ENCODE assay signal across 22 cellular contexts in genomic region chr20:57024849-57025248, GRCh38.
DNase-seq lines count a peak whose midpoint lies in the region; ATAC-seq and TF ChIP-seq lines count a peak whose summit lies in the region.
"Had no signal": no experiment of that assay in that cellular context is flagged by ENCODE, and none has a peak within 500 bp of the region (broad histone marks: within the 10 kb centered on the region; RNA-seq: fewer than 3 reads in every experiment).

No MANE protein-coding gene starts in this region.

- no peak overlapping the region for H4K8ac ChIP-seq in mesenchymal stem cell (ENCODE audit: low read length)

- H3K14ac ChIP-seq in mesenchymal stem cell (ENCODE audit: low read length in 2 of 2) = no peak overlapping the region

- WGBS in mesenchymal stem cell = 82% methylated on average over 4 of the region's 4 CpGs

- no peak for TF ChIP-seq CTCF in RWPE2 (IDR thresholded peaks at IDR 0.05; ENCODE audit: poor library complexity, severe bottlenecking)

- no peaks in the 10 kb centered on the region for H3K4me1 ChIP-seq in RWPE2 (ENCODE audit: insufficient read depth, poor library complexity, severe bottlenecking)
- H3K4me1 ChIP-seq in mesenchymal stem cell (ENCODE audit: control insufficient read depth, insufficient read depth, low read depth, low read length) = peaks cover 3% of the 10 kb centered on the region

- H3K79me1 ChIP-seq in mesenchymal stem cell (replicated peaks; ENCODE audit: low read length, poor library complexity, severe bottlenecking) = no peaks in the 10 kb centered on the region

- H2BK120ac ChIP-seq in mesenchymal stem cell (ENCODE audit: low read depth, low read length) = no peak overlapping the region

- no peak overlapping the region for H3K23ac ChIP-seq in mesenchymal stem cell (ENCODE audit: low read length in 2 of 2)

- H2BK12ac ChIP-seq in mesenchymal stem cell (ENCODE audit: low read length in 2 of 2) = no peak overlapping the region

- peaks cover 19% of the 10 kb centered on the region for H3K27me3 ChIP-seq in RWPE2 (ENCODE audit: insufficient read depth, poor library complexity, severe bottlenecking)
- H3K27me3 ChIP-seq in mesenchymal stem cell (ENCODE audit: control insufficient read depth in 1 of 2, insufficient read depth in 1 of 2, low read length in 2 of 2) = peaks cover 0 to 39% of the 10 kb centered on the region in 2 experiments

- no peak for TF ChIP-seq POLR2A in GM18505 (IDR thresholded peaks at IDR 0.05; ENCODE audit: borderline replicate concordance, extremely low read depth, insufficient read depth, insufficient read length)

- ATAC-seq in RWPE2 (ENCODE audit: low read depth) (no peak), GM18505 (IDR thresholded peaks at IDR 0.05; ENCODE audit: unreplicated experiment) (no peak), HG02870 (IDR thresholded peaks at IDR 0.05; ENCODE audit: unreplicated experiment) (no peak)
- ATAC-seq: CD8-positive, alpha-beta T cell; K562 had no signal

- peak overlapping the region in 1 of 2 experiments; percentile 50 for H3K18ac ChIP-seq in mesenchymal stem cell (ENCODE audit: low read depth in 1 of 2, low read length in 2 of 2)

- H4K91ac ChIP-seq in mesenchymal stem cell (ENCODE audit: low read length) = no peak overlapping the region

- H3K4me3 ChIP-seq in RWPE2 (ENCODE audit: severe bottlenecking) (no peak overlapping the region), mesenchymal stem cell (ENCODE audit: insufficient read depth in 1 of 2, low read depth in 1 of 2, low read length in 2 of 2) (no peak overlapping the region)
- H3K4me3 ChIP-seq: K562, SK-N-MC had no signal

- no peak overlapping the region for H3K4ac ChIP-seq in mesenchymal stem cell (ENCODE audit: low read depth in 1 of 2, low read length in 2 of 2)

- H2AFZ ChIP-seq in mesenchymal stem cell (ENCODE audit: low read depth, low read length) = no peak overlapping the region

- H3K27ac ChIP-seq in RWPE2 (ENCODE audit: poor library complexity, severe bottlenecking) (no peak overlapping the region), mesenchymal stem cell (ENCODE audit: low read length, poor library complexity, severe bottlenecking) (no peak overlapping the region)
- H3K27ac ChIP-seq: 22Rv1, C4-2B, RWPE1, SK-N-MC had no signal

- H3K9me3 ChIP-seq in RWPE2 (ENCODE audit: severe bottlenecking) (no peaks in the 10 kb centered on the region), mesenchymal stem cell (ENCODE audit: control insufficient read depth, low read length) (peaks cover 5% of the 10 kb centered on the region)
- H3K9me3 ChIP-seq: Caco-2 had no signal

- no peaks in the 10 kb centered on the region for H3K36me3 ChIP-seq in RWPE2 (ENCODE audit: low read depth)
- no peaks in the 10 kb centered on the region for H3K36me3 ChIP-seq in mesenchymal stem cell (ENCODE audit: control insufficient read depth in 1 of 2, insufficient read depth in 2 of 2, low read depth in 1 of 2, low read length in 2 of 2)

- no peak overlapping the region for H2BK15ac ChIP-seq in mesenchymal stem cell (ENCODE audit: low read depth, poor library complexity, severe bottlenecking)

- H3K9ac ChIP-seq in mesenchymal stem cell (ENCODE audit: low read length) = no peak overlapping the region

- H3K4me2 ChIP-seq in mesenchymal stem cell (ENCODE audit: low read length, poor library complexity, severe bottlenecking) = no peak overlapping the region

- H2BK5ac ChIP-seq in mesenchymal stem cell (ENCODE audit: low read depth, low read length, poor library complexity, severe bottlenecking) = no peak overlapping the region

- DNase-seq in DMS79 treated with DMSO at 0.1 percent for 48 hours (lab: John Stamatoyannopoulos, UW) (peak; percentile 3), DMS79 (lab: John Stamatoyannopoulos, UW) (no peak), RWPE2 (ENCODE audit: low spot score) (peak; percentile 37), mesenchymal stem cell (peak; percentile 37), hepatic stellate cell (ENCODE audit: low spot score) (no peak)
- DNase-seq in effector CD8-positive, alpha-beta T cell (lab: John Stamatoyannopoulos, UW) = no peak
- DNase-seq: Caco-2; CD8-positive, alpha-beta T cell; GF-D8; Kasumi-1; NCI-H1694; NCI-H2029 treated with DMSO at 0.1 percent for 48 hours; NCI-H446 treated with DMSO at 0.1 percent for 48 hours; NCI-H526 treated with DMSO at 0.1 percent for 48 hours; SHP77 treated with DMSO at 0.1 percent for 48 hours had no signal

- H2AK5ac ChIP-seq in mesenchymal stem cell (ENCODE audit: low read length, severe bottlenecking) = no peak overlapping the region

Comparison
In these comparisons a context has a peak if more than half of its experiments do, and no peak if none do; other contexts are left out.
1. DNase-seq: peak in DMS79 treated with DMSO at 0.1 percent for 48 hours (single experiment), RWPE2 (single experiment) and mesenchymal stem cell (single experiment); none in DMS79 (single experiment), hepatic stellate cell (single experiment) and effector CD8-positive, alpha-beta T cell (single experiment).